Comparison of ENCODE assay signal across 17 cellular contexts in the genomic region with DNA sequence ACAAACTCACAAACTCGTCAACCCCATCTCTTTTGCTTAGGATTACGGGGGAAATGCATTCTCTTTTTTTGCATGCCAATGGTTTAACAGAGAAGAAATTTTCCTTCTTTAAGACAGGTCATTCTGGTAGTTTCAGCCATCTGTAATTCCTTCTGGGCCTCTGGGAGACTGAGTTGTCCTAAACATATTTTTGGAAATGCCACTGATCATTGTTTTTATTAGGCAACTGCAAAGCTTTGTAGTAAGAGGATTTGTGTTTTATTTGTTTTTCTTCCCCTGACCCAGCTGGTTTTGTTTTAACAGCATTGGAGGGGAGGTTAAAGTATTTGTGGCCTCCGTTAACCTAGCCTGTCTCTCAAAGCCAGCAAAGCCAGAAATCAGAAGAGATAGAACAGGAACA.
DNase-seq lines count a peak whose midpoint lies in the region; ATAC-seq and TF ChIP-seq lines count a peak whose summit lies in the region.
"Had no signal": no experiment of that assay in that cellular context is flagged by ENCODE, and none has a peak within 500 bp of the region (broad histone marks: within the 10 kb centered on the region; RNA-seq: fewer than 3 reads in every experiment).

No MANE protein-coding gene starts in this region.

- H3K27me3 ChIP-seq in left lung (no peaks in the 10 kb centered on the region), thyroid gland (no peaks in the 10 kb centered on the region)
- H3K27me3 ChIP-seq: Peyer's patch had no signal

- TF ChIP-seq CTCF in left lung (IDR thresholded peaks at IDR 0.05) (no peak), nephron progenitor cell (IDR thresholded peaks at IDR 0.05) (no peak), thyroid gland (IDR thresholded peaks at IDR 0.05) (no peak)

- H3K4me1 ChIP-seq in left lung (peaks cover 3 to 11% of the 10 kb centered on the region in 2 donors), thyroid gland (peaks cover 35 to 47% of the 10 kb centered on the region in 2 donors)
- H3K4me1 ChIP-seq: BE2C, Peyer's patch had no signal

- TF ChIP-seq POLR2A in thyroid gland (IDR thresholded peaks at IDR 0.05), result peak in 1 of 2 donors; percentile 4

- ATAC-seq in left lung, result peak; percentile 26
- ATAC-seq in GM21723 (IDR thresholded peaks at IDR 0.05; ENCODE audit: unreplicated experiment), result no peak
- no peak for ATAC-seq in activated CD8-positive, alpha-beta T cell treated with anti-CD3 and anti-CD28 coated beads, Interleukin-2, amount 10 ng/mL, durations not matched to agents 7 days and 5 days
- ATAC-seq: CD8-positive, alpha-beta T cell had no signal

- intact Hi-C loops in left lung (cut with DNase I) (no loop called here), thyroid gland (cut with DNase I) (no loop called here)

- H3K4me1 Mint-ChIP-seq in nephron progenitor cell, result peaks cover 43% of the 10 kb centered on the region
- no peaks in the 10 kb centered on the region for H3K4me1 Mint-ChIP-seq in activated CD8-positive, alpha-beta T cell treated with anti-CD3 and anti-CD28 coated beads, Interleukin-2, amount 10 ng/mL, durations not matched to agents 7 days and 5 days (ENCODE audit: low read depth)

- DNase-seq in fibroblast of gingiva (ENCODE audit: low read depth) (peak; percentile 65), left lung (no peak), nephron progenitor cell (no peak), thyroid gland (no peak), HT-29 (ENCODE audit: low spot score) (no peak), NCI-H2081 (lab: John Stamatoyannopoulos, UW) (no peak)
- DNase-seq in activated CD8-positive, alpha-beta T cell treated with anti-CD3 and anti-CD28 coated beads, Interleukin-2, amount 10 ng/mL, durations not matched to agents 7 days and 5 days, result no peak
- DNase-seq: BE2C; CD8-positive, alpha-beta T cell; DMS79; HCEC 1CT; KG1; NCI-H1436; NCI-H2029; NCI-H510A; Peyer's patch had no signal

- no peaks in the 10 kb centered on the region for H3K36me3 ChIP-seq in left lung
- H3K36me3 ChIP-seq in thyroid gland, result no peaks in the 10 kb centered on the region
- H3K36me3 ChIP-seq: BE2C, Peyer's patch had no signal

- H3K27ac ChIP-seq in left lung, result no peak overlapping the region
- peak overlapping the region; percentile 79 to 90 (median 87) for H3K27ac ChIP-seq in thyroid gland
- H3K27ac ChIP-seq: Peyer's patch had no signal

- POLR2A ChIA-PET in activated CD8-positive, alpha-beta T cell treated with anti-CD3 and anti-CD28 coated beads, Interleukin-2, amount 10 ng/mL, durations not matched to agents 7 days and 5 days (lab: Charles Lee), result no interaction called here

- no peak overlapping the region for H3K4me3 ChIP-seq in left lung
- no peak overlapping the region for H3K4me3 ChIP-seq in thyroid gland (replicated peaks in 1 of 3)
- H3K4me3 ChIP-seq: Peyer's patch had no signal

- H3K9me3 Mint-ChIP-seq in nephron progenitor cell, result peaks cover 15% of the 10 kb centered on the region
- no peaks in the 10 kb centered on the region for H3K9me3 Mint-ChIP-seq in activated CD8-positive, alpha-beta T cell treated with anti-CD3 and anti-CD28 coated beads, Interleukin-2, amount 10 ng/mL, durations not matched to agents 7 days and 5 days (ENCODE audit: insufficient read depth)
- H3K9me3 Mint-ChIP-seq: CD8-positive, alpha-beta T cell had no signal

- H3K4me3 Mint-ChIP-seq in nephron progenitor cell, result peak overlapping the region; percentile 9
- H3K4me3 Mint-ChIP-seq in activated CD8-positive, alpha-beta T cell treated with anti-CD3 and anti-CD28 coated beads, Interleukin-2, amount 10 ng/mL, durations not matched to agents 7 days and 5 days, result no peak overlapping the region
- H3K4me3 Mint-ChIP-seq: CD8-positive, alpha-beta T cell had no signal

- H3K9me3 ChIP-seq in left lung (no peaks in the 10 kb centered on the region), thyroid gland (no peaks in the 10 kb centered on the region)
- H3K9me3 ChIP-seq: BE2C, Peyer's patch had no signal

- CTCF ChIA-PET in activated CD8-positive, alpha-beta T cell treated with anti-CD3 and anti-CD28 coated beads, Interleukin-2, amount 10 ng/mL, durations not matched to agents 7 days and 5 days (lab: Charles Lee), result no interaction called here

- H3K36me3 Mint-ChIP-seq in nephron progenitor cell (ENCODE audit: low read depth), result peaks cover 21% of the 10 kb centered on the region
- H3K36me3 Mint-ChIP-seq in activated CD8-positive, alpha-beta T cell treated with anti-CD3 and anti-CD28 coated beads, Interleukin-2, amount 10 ng/mL, durations not matched to agents 7 days and 5 days (ENCODE audit: low read depth), result no peaks in the 10 kb centered on the region
- H3K36me3 Mint-ChIP-seq: CD8-positive, alpha-beta T cell had no signal

- 37 to 42% methylated on average over 3 of the region's 3 CpGs for WGBS in thyroid gland, 2 donors

- H3K27me3 Mint-ChIP-seq in nephron progenitor cell (ENCODE audit: low read depth, poor library complexity), result peaks cover 3% of the 10 kb centered on the region
- H3K27me3 Mint-ChIP-seq in activated CD8-positive, alpha-beta T cell treated with anti-CD3 and anti-CD28 coated beads, Interleukin-2, amount 10 ng/mL, durations not matched to agents 7 days and 5 days (ENCODE audit: low read depth), result peaks cover 6% of the 10 kb centered on the region

- peak overlapping the region; percentile 97 for H3K27ac Mint-ChIP-seq in nephron progenitor cell
- H3K27ac Mint-ChIP-seq in activated CD8-positive, alpha-beta T cell treated with anti-CD3 and anti-CD28 coated beads, Interleukin-2, amount 10 ng/mL, durations not matched to agents 7 days and 5 days, result no peak overlapping the region
- H3K27ac Mint-ChIP-seq: CD8-positive, alpha-beta T cell had no signal

Comparison
In these comparisons a context has a peak if more than half of its experiments do, and no peak if none do; other contexts are left out.
1. H3K27ac ChIP-seq: peak in thyroid gland (3 of 3); none in left lung (0 of 2).